Comparison of ENCODE assay signal across 2 cellular contexts in the genomic region with DNA sequence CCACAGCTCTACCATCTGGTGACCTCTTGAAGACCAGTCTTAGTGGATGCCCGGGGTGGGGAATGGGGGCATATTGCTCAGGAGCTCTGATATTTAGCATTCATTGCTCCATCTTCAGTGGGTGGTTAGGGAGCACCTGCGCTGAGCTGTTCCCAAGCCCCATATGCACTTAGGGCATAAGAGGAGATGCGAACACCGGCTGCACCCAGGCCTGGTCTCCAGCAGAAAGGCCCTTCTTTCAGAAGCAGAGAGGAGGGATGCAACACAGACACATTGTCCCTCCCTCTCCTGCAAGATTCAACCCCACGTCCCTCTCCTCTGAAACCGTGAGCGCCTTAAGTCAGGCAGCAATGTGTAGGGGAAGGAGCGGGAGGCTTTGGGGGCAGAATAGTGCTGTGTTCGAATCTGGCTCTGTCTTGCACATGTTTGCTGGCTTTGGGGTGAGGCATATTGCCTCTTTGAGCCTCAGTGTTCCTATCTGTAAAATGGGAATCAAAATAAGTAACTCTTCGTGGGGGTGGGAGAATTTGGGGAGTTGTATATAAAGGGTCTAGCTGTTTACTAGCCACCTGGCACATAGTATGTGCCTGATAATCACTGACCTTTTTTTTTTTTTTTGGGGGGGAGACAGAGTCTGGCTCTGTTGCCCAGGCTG.
TF ChIP-seq lines count a peak whose summit lies in the region.

No MANE protein-coding gene starts in this region.

TF ChIP-seq in SK-N-SH treated with all-trans-retinoic acid at 6 μM for 48 hours, 23 proteins besides CTCF, POLR2A, EP300 and RAD21 (continued from another document):
- TF ChIP-seq, protein P1, sequence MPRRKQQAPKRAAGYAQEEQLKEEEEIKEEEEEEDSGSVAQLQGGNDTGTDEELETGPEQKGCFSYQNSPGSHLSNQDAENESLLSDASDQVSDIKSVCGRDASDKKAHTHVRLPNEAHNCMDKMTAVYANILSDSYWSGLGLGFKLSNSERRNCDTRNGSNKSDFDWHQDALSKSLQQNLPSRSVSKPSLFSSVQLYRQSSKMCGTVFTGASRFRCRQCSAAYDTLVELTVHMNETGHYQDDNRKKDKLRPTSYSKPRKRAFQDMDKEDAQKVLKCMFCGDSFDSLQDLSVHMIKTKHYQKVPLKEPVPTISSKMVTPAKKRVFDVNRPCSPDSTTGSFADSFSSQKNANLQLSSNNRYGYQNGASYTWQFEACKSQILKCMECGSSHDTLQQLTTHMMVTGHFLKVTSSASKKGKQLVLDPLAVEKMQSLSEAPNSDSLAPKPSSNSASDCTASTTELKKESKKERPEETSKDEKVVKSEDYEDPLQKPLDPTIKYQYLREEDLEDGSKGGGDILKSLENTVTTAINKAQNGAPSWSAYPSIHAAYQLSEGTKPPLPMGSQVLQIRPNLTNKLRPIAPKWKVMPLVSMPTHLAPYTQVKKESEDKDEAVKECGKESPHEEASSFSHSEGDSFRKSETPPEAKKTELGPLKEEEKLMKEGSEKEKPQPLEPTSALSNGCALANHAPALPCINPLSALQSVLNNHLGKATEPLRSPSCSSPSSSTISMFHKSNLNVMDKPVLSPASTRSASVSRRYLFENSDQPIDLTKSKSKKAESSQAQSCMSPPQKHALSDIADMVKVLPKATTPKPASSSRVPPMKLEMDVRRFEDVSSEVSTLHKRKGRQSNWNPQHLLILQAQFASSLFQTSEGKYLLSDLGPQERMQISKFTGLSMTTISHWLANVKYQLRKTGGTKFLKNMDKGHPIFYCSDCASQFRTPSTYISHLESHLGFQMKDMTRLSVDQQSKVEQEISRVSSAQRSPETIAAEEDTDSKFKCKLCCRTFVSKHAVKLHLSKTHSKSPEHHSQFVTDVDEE (CRISPR knock-in tag; IDR thresholded peaks at IDR 0.05), result no peak
- TF ChIP-seq ZFP3 (CRISPR knock-in tag; IDR thresholded peaks at IDR 0.05), result no peak
- TF ChIP-seq POU6F1 (CRISPR knock-in tag; IDR thresholded peaks at IDR 0.05; ENCODE audit: borderline replicate concordance, low read depth), result no peak
- TF ChIP-seq CSDC2 (CRISPR knock-in tag; IDR thresholded peaks at IDR 0.05), result no peak
TF ChIP-seq in SK-N-SH treated with all-trans-retinoic acid at 6 μM for 48 hours: peak in this region for 0.

TF ChIP-seq in IMR-90, 13 proteins besides CTCF, POLR2A, EP300 and RAD21 (continued from another document):
- TF ChIP-seq RCOR1 (IDR thresholded peaks at IDR 0.05; ENCODE audit: insufficient replicate concordance, low read length) (no peak), NFE2L2 (IDR thresholded peaks at IDR 0.05; ENCODE audit: low read depth, low read length) (no peak), CHD1 (IDR thresholded peaks at IDR 0.05; ENCODE audit: low read depth, low read length) (no peak), CEBPB (IDR thresholded peaks at IDR 0.05; ENCODE audit: low read depth, low read length) (no peak), ELK1 (IDR thresholded peaks at IDR 0.05; ENCODE audit: borderline replicate concordance, low read depth, low read length) (no peak), RFX5 (IDR thresholded peaks at IDR 0.05; ENCODE audit: low read depth, low read length) (no peak), SMC3 (IDR thresholded peaks at IDR 0.05; ENCODE audit: low read depth, low read length) (no peak)
TF ChIP-seq in IMR-90: peak in this region for 0.
